ENCODE assay signal across 8 cellular contexts in genomic region chr11:65505434-65506315, GRCh38. TPM values are rescaled to one million over a fixed set of nuclear protein-coding genes. Genes with fewer than 3 reads are reported as not detected.
A peak's percentile ranks its signal among the peaks of the same experiment; 100 is the strongest.
DNase-seq lines count a peak whose midpoint lies in the region; TF ChIP-seq lines count a peak whose summit lies in the region.

No MANE protein-coding gene starts in this region.

- H3K27ac Mint-ChIP-seq in activated naive CD4-positive, alpha-beta T cell treated with anti-CD3 and anti-CD28 coated beads for 36 hours = no peak overlapping the region

- peak overlapping the region; percentile 97 for H3K9ac ChIP-seq in fibroblast of lung (ENCODE audit: insufficient read depth, low read length)
- H3K9ac ChIP-seq in rectal smooth muscle tissue (ENCODE audit: low read length) = peak overlapping the region; percentile 4

- DNase-seq in GM12865 (ENCODE audit: low read depth) = peak; percentile 68
- peak; percentile 31 for DNase-seq in RPMI7951 (ENCODE audit: low read depth)
- DNase-seq in fibroblast of lung (ENCODE audit: low read depth in 2 of 2) = peak; percentile 34 to 58
- no peak for DNase-seq in SK-N-DZ (ENCODE audit: low spot score)
- no peak for DNase-seq in activated naive CD4-positive, alpha-beta T cell treated with anti-CD3 and anti-CD28 coated beads for 36 hours
- no peak for DNase-seq in NCI-H524 treated with DMSO at 0.1 percent for 48 hours (lab: John Stamatoyannopoulos, UW)
- no peak for DNase-seq in HPDE6-E6E7 (ENCODE audit: extremely low spot score)

- no peaks in the 10 kb centered on the region for H3K9me3 ChIP-seq in fibroblast of lung (ENCODE audit: control insufficient read depth, insufficient read depth, low read depth, low read length)

- no peaks in the 10 kb centered on the region for H3K36me3 Mint-ChIP-seq in activated naive CD4-positive, alpha-beta T cell treated with anti-CD3 and anti-CD28 coated beads for 36 hours (ENCODE audit: low read depth)

- H4K20me1 ChIP-seq in fibroblast of lung (ENCODE audit: control insufficient read depth, extremely low read depth, insufficient read depth, low read length) = peaks cover 11% of the 10 kb centered on the region

- no peak overlapping the region for H3K4me3 Mint-ChIP-seq in activated naive CD4-positive, alpha-beta T cell treated with anti-CD3 and anti-CD28 coated beads for 36 hours

- H3K27me3 Mint-ChIP-seq in activated naive CD4-positive, alpha-beta T cell treated with anti-CD3 and anti-CD28 coated beads for 36 hours (ENCODE audit: low read depth) = no peaks in the 10 kb centered on the region

- no peaks in the 10 kb centered on the region for H3K9me3 Mint-ChIP-seq in activated naive CD4-positive, alpha-beta T cell treated with anti-CD3 and anti-CD28 coated beads for 36 hours

- H3K79me2 ChIP-seq in fibroblast of lung (ENCODE audit: control insufficient read depth, insufficient read depth, low read length) = peaks cover 64% of the 10 kb centered on the region

- no peak for TF ChIP-seq CTCF in GM12865 (IDR thresholded peaks at IDR 0.05; ENCODE audit: insufficient read depth, low read depth, low read length, missing control alignments)
- no peak for TF ChIP-seq CTCF in fibroblast of lung (conservative IDR thresholded peaks at IDR 0.05 in 1 of 2, IDR thresholded peaks at IDR 0.05 in 1 of 2; ENCODE audit: low read depth in 1 of 2, low read length in 2 of 2)

- H3K4me1 Mint-ChIP-seq in activated naive CD4-positive, alpha-beta T cell treated with anti-CD3 and anti-CD28 coated beads for 36 hours (ENCODE audit: low read depth) = peaks cover 37% of the 10 kb centered on the region

- H3K4me2 ChIP-seq in fibroblast of lung (ENCODE audit: extremely low read depth, insufficient read depth, low read length) = peak overlapping the region; percentile 79

- CTCF ChIA-PET in activated naive CD4-positive, alpha-beta T cell treated with anti-CD3 and anti-CD28 coated beads for 36 hours (lab: Charles Lee) = interaction anchor here (0.5 to 17.7 kb wide), 5 partner anchors 9 to 86 kb away, joined by 3 to 359 read pairs (median 8); partner anchors contain the start of gene NEAT1

- H3K4me1 ChIP-seq in fibroblast of lung (ENCODE audit: control insufficient read depth, extremely low read depth, insufficient read depth, low read length) = no peaks in the 10 kb centered on the region
- peaks cover 27% of the 10 kb centered on the region for H3K4me1 ChIP-seq in rectal smooth muscle tissue (ENCODE audit: control insufficient read depth, insufficient read depth, low read length)

- H3K27ac ChIP-seq in fibroblast of lung (ENCODE audit: insufficient read depth, low read length) (peak overlapping the region; percentile 100), rectal smooth muscle tissue (ENCODE audit: low read depth, low read length) (peak overlapping the region; percentile 100)

- no peak overlapping the region for H2AFZ ChIP-seq in fibroblast of lung (ENCODE audit: low read length)

- H3K27me3 ChIP-seq in fibroblast of lung (ENCODE audit: control insufficient read depth, insufficient read depth, low read length) (no peaks in the 10 kb centered on the region), rectal smooth muscle tissue (ENCODE audit: control insufficient read depth, insufficient read depth, low read length) (no peaks in the 10 kb centered on the region)

- H3K36me3 ChIP-seq in fibroblast of lung (ENCODE audit: control insufficient read depth, insufficient read depth, low read length) (peaks cover 5% of the 10 kb centered on the region), rectal smooth muscle tissue (ENCODE audit: control insufficient read depth, insufficient read depth, low read length) (peaks cover 47% of the 10 kb centered on the region)

- intact Hi-C loops in activated naive CD4-positive, alpha-beta T cell treated with anti-CD3 and anti-CD28 coated beads for 36 hours (cut with micrococcal nuclease) = loop anchor here (2.0 kb wide), 1 partner anchor 33 kb away; no protein-coding TSS in a partner anchor

- H3K4me3 ChIP-seq in GM12865 (ENCODE audit: low read depth, low read length) (peak overlapping the region; percentile 72), fibroblast of lung (replicated peaks in 1 of 4; ENCODE audit: control extremely low read depth in 1 of 4, insufficient read depth in 1 of 4, low read depth in 3 of 4, low read length in 4 of 4) (peak overlapping the region; percentile 72 to 98 (median 76)), rectal smooth muscle tissue (ENCODE audit: low read length) (peak overlapping the region; percentile 100)

RNA-seq across cellular contexts. Expression of gene MALAT1, which starts 6.8 kb away (rescaled TPM):
- 481 and 510 TPM in 2 replicates for total RNA-seq in RPMI7951 (2014; rRNA removed; shearing (Covaris generic))
- total RNA-seq in fibroblast of lung = 14,068 and 21,991 TPM in 2 replicates
- polyA plus RNA-seq in fibroblast of lung = 482 and 583 TPM in 2 replicates
- polyA plus RNA-seq in fibroblast of lung (2012) = 274 and 335 TPM in 2 replicates
- 1,820 and 2,014 TPM in 2 replicates for polyA minus RNA-seq in fibroblast of lung (ENCODE audit: low replicate concordance)
- polyA plus RNA-seq in SK-N-DZ (2014; cell fraction: cytosol; rRNA removed) = 15.5 and 29.5 TPM in 2 replicates
- 347 and 1,650 TPM in 2 replicates for polyA plus RNA-seq in SK-N-DZ (2014; cell fraction: nucleus; rRNA removed)
- over 10,000 TPM; 10,460 to 10,508 TPM for total RNA-seq in activated naive CD4-positive, alpha-beta T cell treated with anti-CD3 and anti-CD28 coated beads for 36 hours

RNA-seq across cellular contexts. Expression of gene SCYL1, which starts 19.2 kb away (rescaled TPM):
- 64.1 and 65.7 TPM in 2 replicates for total RNA-seq in RPMI7951 (2014; rRNA removed; shearing (Covaris generic))
- total RNA-seq in fibroblast of lung = 73.2 and 84.6 TPM in 2 replicates
- polyA plus RNA-seq in fibroblast of lung = 58.2 and 62.3 TPM in 2 replicates
- polyA plus RNA-seq in fibroblast of lung (2012) = 71.8 and 83.3 TPM in 2 replicates
- polyA minus RNA-seq in fibroblast of lung (ENCODE audit: low replicate concordance) = 160 and 182 TPM in 2 replicates
- polyA plus RNA-seq in SK-N-DZ (2014; cell fraction: cytosol; rRNA removed) = 32.7 and 42.1 TPM in 2 replicates
- 92.4 and 96.0 TPM in 2 replicates for polyA plus RNA-seq in SK-N-DZ (2014; cell fraction: nucleus; rRNA removed)
- total RNA-seq in activated naive CD4-positive, alpha-beta T cell treated with anti-CD3 and anti-CD28 coated beads for 36 hours = 10 to 100 TPM; 57.9 to 58.3 TPM

RNA-seq across cellular contexts. Expression of gene LTBP3, which starts 52.5 kb away (rescaled TPM):
- 20.9 and 38.4 TPM in 2 replicates for total RNA-seq in RPMI7951 (2014; rRNA removed; shearing (Covaris generic))
- total RNA-seq in fibroblast of lung = 37.3 and 39.0 TPM in 2 replicates
- polyA plus RNA-seq in fibroblast of lung = 40.4 and 47.2 TPM in 2 replicates
- polyA plus RNA-seq in fibroblast of lung (2012) = 65.8 and 68.7 TPM in 2 replicates
- 54.6 and 262 TPM in 2 replicates for polyA minus RNA-seq in fibroblast of lung (ENCODE audit: low replicate concordance)
- polyA plus RNA-seq in SK-N-DZ (2014; cell fraction: cytosol; rRNA removed) = 7.7 and 11.5 TPM in 2 replicates
- 41.4 and 60.9 TPM in 2 replicates for polyA plus RNA-seq in SK-N-DZ (2014; cell fraction: nucleus; rRNA removed)
- total RNA-seq in activated naive CD4-positive, alpha-beta T cell treated with anti-CD3 and anti-CD28 coated beads for 36 hours = 10 to 100 TPM; 39.7 to 45.7 TPM

Comparison
In these comparisons a context has a peak if more than half of its experiments do, and no peak if none do; other contexts are left out.
1. DNase-seq: peak in GM12865 (single experiment), RPMI7951 (single experiment) and fibroblast of lung (2 of 2); none in SK-N-DZ (single experiment), activated naive CD4-positive, alpha-beta T cell treated with anti-CD3 and anti-CD28 coated beads for 36 hours (single experiment), NCI-H524 treated with DMSO at 0.1 percent for 48 hours (single experiment) and HPDE6-E6E7 (single experiment).
2. RNA of gene MALAT1, which starts 6.8 kb away (total RNA-seq): 14,068 to 21,991 TPM in fibroblast of lung and 10,460 to 10,508 TPM in activated naive CD4-positive, alpha-beta T cell treated with anti-CD3 and anti-CD28 coated beads for 36 hours; 481 to 510 TPM in RPMI7951; every median in the first group is over 10 times any median in the second.
3. Peak in every context shown above with its lines, with median percentiles within 50 percentile points of each other: H3K4me3 ChIP-seq.